In the genomic region with DNA sequence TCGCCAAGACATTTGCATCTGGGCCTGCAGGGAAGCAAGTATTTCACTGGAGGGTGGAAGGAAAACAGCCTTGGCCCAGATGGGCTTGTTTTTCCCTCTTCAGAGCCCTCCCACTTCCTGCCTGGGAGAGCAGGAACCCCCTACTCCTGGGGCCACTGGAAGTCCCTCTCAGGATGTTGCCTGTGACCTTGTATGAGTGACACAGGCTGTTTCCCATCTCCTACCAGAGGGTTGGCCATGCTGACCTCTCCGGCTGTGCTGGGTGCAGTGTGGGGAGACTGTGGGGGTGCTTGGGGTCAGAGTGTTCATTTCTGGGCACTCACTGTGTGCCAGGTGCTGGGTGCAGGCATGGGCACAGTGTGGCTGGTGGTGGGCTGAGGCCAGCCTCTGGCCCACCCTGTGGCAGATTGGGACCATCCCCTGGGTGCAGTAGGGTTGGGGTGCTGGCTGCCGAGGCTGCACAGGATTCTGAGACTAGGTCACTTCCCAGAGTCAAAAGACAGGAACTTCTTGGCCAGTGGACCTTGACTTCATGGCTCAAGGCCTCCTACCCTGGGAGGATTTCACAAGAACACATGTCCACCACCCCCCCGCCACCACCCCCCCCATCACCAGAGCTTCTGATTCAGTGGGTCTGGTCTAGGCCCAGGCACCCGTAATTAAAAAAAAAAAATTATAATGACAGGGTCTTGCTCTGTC, we compare ENCODE assay signal across 1 cellular context.
TF ChIP-seq lines count a peak whose summit lies in the region.

No MANE protein-coding gene starts in this region.

TF ChIP-seq in GM12878, 131 proteins besides CTCF, POLR2A, EP300 and RAD21:
- TF ChIP-seq, protein P1, sequence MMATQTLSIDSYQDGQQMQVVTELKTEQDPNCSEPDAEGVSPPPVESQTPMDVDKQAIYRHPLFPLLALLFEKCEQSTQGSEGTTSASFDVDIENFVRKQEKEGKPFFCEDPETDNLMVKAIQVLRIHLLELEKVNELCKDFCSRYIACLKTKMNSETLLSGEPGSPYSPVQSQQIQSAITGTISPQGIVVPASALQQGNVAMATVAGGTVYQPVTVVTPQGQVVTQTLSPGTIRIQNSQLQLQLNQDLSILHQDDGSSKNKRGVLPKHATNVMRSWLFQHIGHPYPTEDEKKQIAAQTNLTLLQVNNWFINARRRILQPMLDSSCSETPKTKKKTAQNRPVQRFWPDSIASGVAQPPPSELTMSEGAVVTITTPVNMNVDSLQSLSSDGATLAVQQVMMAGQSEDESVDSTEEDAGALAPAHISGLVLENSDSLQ (IDR thresholded peaks at IDR 0.05), result 0 out of 2 replicates have a peak, but pooled peaks have one; percentile 7
- TF ChIP-seq IKZF1 (conservative IDR thresholded peaks at IDR 0.05) (0 out of 2 replicates have a peak, but pooled peaks have one; percentile 14), TAF1 (IDR thresholded peaks at IDR 0.05; ENCODE audit: borderline replicate concordance, low read depth, low read length) (no peak)
